ENCODE assay signal across 25 cellular contexts in genomic region chr4:78120144-78120880, GRCh38.
DNase-seq lines count a peak whose midpoint lies in the region; ATAC-seq and TF ChIP-seq lines count a peak whose summit lies in the region.
"Had no signal": no experiment of that assay in that cellular context is flagged by ENCODE, and none has a peak within 500 bp of the region (broad histone marks: within the 10 kb centered on the region; RNA-seq: fewer than 3 reads in every experiment).

No MANE protein-coding gene starts in this region.

- no peak for ATAC-seq in HG02571 (IDR thresholded peaks at IDR 0.05; ENCODE audit: unreplicated experiment)
- no peak for ATAC-seq in effector memory CD8-positive, alpha-beta T cell (replicated peaks)
- ATAC-seq: Panc1 had no signal

- H3K9me3 Mint-ChIP-seq in effector memory CD8-positive, alpha-beta T cell, result peaks cover 0 to 8% of the 10 kb centered on the region in 2 donors
- H3K9me3 Mint-ChIP-seq: HFFc6 had no signal

- intact Hi-C loops in thyroid gland (cut with DNase I), result no loop called here

- no peaks in the 10 kb centered on the region for H3K36me3 Mint-ChIP-seq in effector memory CD8-positive, alpha-beta T cell (ENCODE audit: insufficient read depth)

- no peak overlapping the region for H3K4me3 Mint-ChIP-seq in effector memory CD8-positive, alpha-beta T cell
- H3K4me3 Mint-ChIP-seq: CD4-positive, alpha-beta T cell; H9; HFFc6 had no signal

- H2AFZ ChIP-seq in osteoblast (ENCODE audit: low read length), result no peak overlapping the region

- H3K4me1 ChIP-seq in osteoblast (ENCODE audit: insufficient read depth, low read length) (no peaks in the 10 kb centered on the region), thyroid gland (peaks cover 18 to 26% of the 10 kb centered on the region in 2 donors)
- H3K4me1 ChIP-seq: BLaER1 had no signal

- H3K79me2 ChIP-seq in osteoblast (ENCODE audit: insufficient read depth, low read length), result no peaks in the 10 kb centered on the region

- no peaks in the 10 kb centered on the region for H3K4me1 Mint-ChIP-seq in effector memory CD8-positive, alpha-beta T cell (ENCODE audit: low read depth in 2 of 2)

- no peak overlapping the region for H3K4me3 ChIP-seq in osteoblast (ENCODE audit: insufficient read depth, low read length)
- no peak overlapping the region for H3K4me3 ChIP-seq in thyroid gland (replicated peaks in 1 of 3)
- H3K4me3 ChIP-seq: BLaER1, GM12878 had no signal

- H3K9me3 ChIP-seq in osteoblast (ENCODE audit: low read depth, low read length) (no peaks in the 10 kb centered on the region), thyroid gland (no peaks in the 10 kb centered on the region)
- H3K9me3 ChIP-seq: BLaER1 had no signal

- DNase-seq in NCI-H82 (lab: John Stamatoyannopoulos, UW), result peak; percentile 36
- DNase-seq in NCI-H82 treated with DMSO at 0.1 percent for 48 hours (lab: John Stamatoyannopoulos, UW; ENCODE audit: unreplicated experiment), result no peak
- peak; percentile 64 for DNase-seq in iris pigment epithelial cell (ENCODE audit: low read depth)
- DNase-seq in osteoblast (ENCODE audit: insufficient read length, low spot score, missing footprints), result peak; percentile 47
- DNase-seq in thyroid gland, result no peak
- DNase-seq in NCI-H2227 (lab: John Stamatoyannopoulos, UW; ENCODE audit: unreplicated experiment), result no peak
- DNase-seq in effector memory CD8-positive, alpha-beta T cell, result no peak
- DNase-seq: ACHN; CD4-positive, alpha-beta T cell; COR-L47; DMS 273 treated with DMSO at 0.1 percent for 48 hours; DND-41; H9; HFFc6; IMR-90; NCI-H1105; NCI-H1694; NCI-H2081; NK-92 treated with Interleukin-12 subunit alpha and Interleukin-12 subunit beta, amount 100 ng/mL, for 24 hours had no signal

- H3K27ac ChIP-seq in osteoblast (ENCODE audit: low read depth, low read length) (no peak overlapping the region), thyroid gland (peak overlapping the region; percentile 29 to 74 (median 73))
- H3K27ac ChIP-seq: 22Rv1, BLaER1, KMS-11 had no signal

- H3K27ac Mint-ChIP-seq in effector memory CD8-positive, alpha-beta T cell, result no peak overlapping the region
- H3K27ac Mint-ChIP-seq: CD4-positive, alpha-beta T cell; H9; HFFc6 had no signal

- 75 to 83% methylated on average over 4 of the region's 4 CpGs for WGBS in thyroid gland, 2 donors

- no peak for TF ChIP-seq POLR2A in thyroid gland (IDR thresholded peaks at IDR 0.05)

- no peaks in the 10 kb centered on the region for H3K27me3 ChIP-seq in osteoblast (ENCODE audit: insufficient read depth, low read length)
- no peaks in the 10 kb centered on the region for H3K27me3 ChIP-seq in thyroid gland
- H3K27me3 ChIP-seq: BLaER1 had no signal

- H4K20me1 ChIP-seq in osteoblast (ENCODE audit: insufficient read depth, low read length), result no peaks in the 10 kb centered on the region
- H4K20me1 ChIP-seq: BLaER1 had no signal

- TF ChIP-seq CTCF in osteoblast (IDR thresholded peaks at IDR 0.05; ENCODE audit: extremely low read depth, low read depth, low read length) (no peak), thyroid gland (IDR thresholded peaks at IDR 0.05) (no peak)

- H3K36me3 ChIP-seq in osteoblast (ENCODE audit: insufficient read depth, low read length), result no peaks in the 10 kb centered on the region
- no peaks in the 10 kb centered on the region for H3K36me3 ChIP-seq in thyroid gland
- H3K36me3 ChIP-seq: BLaER1 had no signal

- H3K4me2 ChIP-seq in osteoblast (ENCODE audit: insufficient read depth, low read length), result no peak overlapping the region
- H3K4me2 ChIP-seq: BLaER1, KMS-11 had no signal

- peaks cover 5 to 13% of the 10 kb centered on the region in 2 donors for H3K27me3 Mint-ChIP-seq in effector memory CD8-positive, alpha-beta T cell

Comparison
In these comparisons a context has a peak if more than half of its experiments do, and no peak if none do; other contexts are left out.
1. DNase-seq: peak in NCI-H82 (single experiment), iris pigment epithelial cell (single experiment) and osteoblast (single experiment); none in NCI-H82 treated with DMSO at 0.1 percent for 48 hours (single experiment), thyroid gland (0 of 2), NCI-H2227 (single experiment) and effector memory CD8-positive, alpha-beta T cell (0 of 3).